9 cellular contexts compared by ENCODE assay signal in the genomic region with DNA sequence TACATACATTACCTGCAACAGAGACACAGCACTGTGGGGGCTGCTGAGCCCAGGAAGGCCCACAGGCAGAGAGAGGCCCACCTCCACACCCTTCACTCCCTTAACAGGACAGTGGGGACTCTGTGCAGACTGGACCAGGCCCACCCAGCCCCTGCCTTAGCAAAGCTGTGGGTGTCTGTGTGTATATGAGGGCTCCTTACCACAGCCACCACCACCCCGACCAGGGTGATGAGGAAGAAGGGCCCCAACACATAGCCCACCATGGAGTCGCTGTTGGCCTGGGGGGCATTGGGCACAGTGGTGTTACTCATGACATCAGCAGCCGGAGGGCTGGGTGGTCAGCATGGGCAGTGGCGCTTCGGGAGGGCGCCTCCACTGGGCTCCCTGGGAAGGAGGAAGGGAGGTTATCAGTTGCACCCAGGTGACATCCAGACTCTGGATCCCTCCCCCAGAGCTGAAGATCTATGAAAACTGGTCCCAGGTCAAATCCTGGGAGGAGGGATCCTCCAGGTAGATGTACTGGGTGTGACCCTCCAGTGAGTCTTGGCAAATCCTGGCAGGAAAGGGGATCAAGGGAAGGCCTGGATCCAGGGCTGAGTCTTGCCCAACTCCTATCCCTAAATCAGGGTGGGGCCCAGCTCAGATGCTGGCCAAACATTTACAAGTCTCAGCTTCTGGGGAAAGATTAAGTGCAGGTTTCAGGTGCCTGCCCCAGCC. TPM values are rescaled to one million over a fixed set of nuclear protein-coding genes. Genes with fewer than 3 reads are reported as not detected.
A peak's percentile ranks its signal among the peaks of the same experiment; 100 is the strongest.
DNase-seq lines count a peak whose midpoint lies in the region; ATAC-seq and TF ChIP-seq lines count a peak whose summit lies in the region.
"Had no signal": no experiment of that assay in that cellular context is flagged by ENCODE, and none has a peak within 500 bp of the region (broad histone marks: within the 10 kb centered on the region; RNA-seq: fewer than 3 reads in every experiment).

No MANE protein-coding gene starts in this region.

- H3K9me3 Mint-ChIP-seq in activated T-cell treated with anti-CD3 and anti-CD28 coated beads, Interleukin-2, amount 50 U/mL, for 24 hours: no peaks in the 10 kb centered on the region
- no peaks in the 10 kb centered on the region for H3K9me3 Mint-ChIP-seq in activated CD8-positive, alpha-beta T cell treated with anti-CD3 and anti-CD28 coated beads, Interleukin-2, amount 10 ng/mL, durations not matched to agents 7 days and 5 days (ENCODE audit: insufficient read depth)
- H3K9me3 Mint-ChIP-seq in immature natural killer cell: no peaks in the 10 kb centered on the region

- peaks cover 50% of the 10 kb centered on the region for H3K36me3 Mint-ChIP-seq in activated T-cell treated with anti-CD3 and anti-CD28 coated beads, Interleukin-2, amount 50 U/mL, for 24 hours (ENCODE audit: low read depth)
- peaks cover 31% of the 10 kb centered on the region for H3K36me3 Mint-ChIP-seq in activated CD8-positive, alpha-beta T cell treated with anti-CD3 and anti-CD28 coated beads, Interleukin-2, amount 10 ng/mL, durations not matched to agents 7 days and 5 days (ENCODE audit: low read depth)
- H3K36me3 Mint-ChIP-seq in immature natural killer cell: peaks cover 0 to 3% (median 0%) of the 10 kb centered on the region in 3 donors

- TF ChIP-seq CTCF in thoracic aorta (IDR thresholded peaks at IDR 0.05): no peak

- H3K4me1 ChIP-seq in thoracic aorta (ENCODE audit: control insufficient read depth in 1 of 2, low read depth in 2 of 2): peaks cover 24 to 30% of the 10 kb centered on the region in 2 donors

- H3K36me3 ChIP-seq in thoracic aorta: no peaks in the 10 kb centered on the region

- CTCF ChIA-PET in activated CD8-positive, alpha-beta T cell treated with anti-CD3 and anti-CD28 coated beads, Interleukin-2, amount 10 ng/mL, durations not matched to agents 7 days and 5 days (lab: Charles Lee): interaction anchor here (0.7 to 5.9 kb wide), 13 partner anchors 11 to 361 kb away, joined by 3 to 176 read pairs (median 5); a partner anchor contains a TSS

- H3K27me3 ChIP-seq in thoracic aorta (replicated peaks; ENCODE audit: insufficient read depth): no peaks in the 10 kb centered on the region

- H3K27ac Mint-ChIP-seq in activated T-cell treated with anti-CD3 and anti-CD28 coated beads, Interleukin-2, amount 50 U/mL, for 24 hours: peak overlapping the region; percentile 95
- H3K27ac Mint-ChIP-seq in activated CD8-positive, alpha-beta T cell treated with anti-CD3 and anti-CD28 coated beads, Interleukin-2, amount 10 ng/mL, durations not matched to agents 7 days and 5 days: peak overlapping the region; percentile 92
- H3K27ac Mint-ChIP-seq in immature natural killer cell: peak overlapping the region; percentile 92 to 98 (median 96)

- DNase-seq in activated T-cell treated with anti-CD3 and anti-CD28 coated beads, Interleukin-2, amount 50 U/mL, for 24 hours: peak; percentile 47
- DNase-seq in activated T-cell treated with anti-CD3 and anti-CD28 coated beads, Interleukin-2, amount 50 U/mL, for 1 hour: no peak
- no peak for DNase-seq in activated CD8-positive, alpha-beta T cell treated with anti-CD3 and anti-CD28 coated beads, Interleukin-2, amount 10 ng/mL, durations not matched to agents 7 days and 5 days
- DNase-seq in immature natural killer cell (no peak), thoracic aorta (ENCODE audit: low spot score) (no peak), KG1 (lab: John Stamatoyannopoulos, UW) (no peak), SW480 (ENCODE audit: low spot score) (no peak)
- DNase-seq: NCI-H2029 had no signal

- POLR2A ChIA-PET in activated CD8-positive, alpha-beta T cell treated with anti-CD3 and anti-CD28 coated beads, Interleukin-2, amount 10 ng/mL, durations not matched to agents 7 days and 5 days (lab: Charles Lee): interaction anchor here (1.2 to 2.5 kb wide), 4 partner anchors 11 to 167 kb away, joined by 8 to 23 read pairs (median 14); a partner anchor contains a TSS

- H3K27ac ChIP-seq in thoracic aorta: peak overlapping the region; percentile 69 to 85

- peak overlapping the region; percentile 90 for H3K4me3 Mint-ChIP-seq in activated T-cell treated with anti-CD3 and anti-CD28 coated beads, Interleukin-2, amount 50 U/mL, for 24 hours
- H3K4me3 Mint-ChIP-seq in activated CD8-positive, alpha-beta T cell treated with anti-CD3 and anti-CD28 coated beads, Interleukin-2, amount 10 ng/mL, durations not matched to agents 7 days and 5 days: peak overlapping the region; percentile 96
- peak overlapping the region; percentile 91 to 96 (median 94) for H3K4me3 Mint-ChIP-seq in immature natural killer cell

- no peaks in the 10 kb centered on the region for H3K9me3 ChIP-seq in thoracic aorta

- peak overlapping the region; percentile 99 for H3K4me3 ChIP-seq in thoracic aorta

- H3K27me3 Mint-ChIP-seq in activated T-cell treated with anti-CD3 and anti-CD28 coated beads, Interleukin-2, amount 50 U/mL, for 24 hours: no peaks in the 10 kb centered on the region
- peaks cover 7% of the 10 kb centered on the region for H3K27me3 Mint-ChIP-seq in activated CD8-positive, alpha-beta T cell treated with anti-CD3 and anti-CD28 coated beads, Interleukin-2, amount 10 ng/mL, durations not matched to agents 7 days and 5 days (ENCODE audit: low read depth)
- peaks cover 2 to 8% (median 2%) of the 10 kb centered on the region in 3 donors for H3K27me3 Mint-ChIP-seq in immature natural killer cell (ENCODE audit: low read depth in 3 of 3)

- no peak for ATAC-seq in activated CD8-positive, alpha-beta T cell treated with anti-CD3 and anti-CD28 coated beads, Interleukin-2, amount 10 ng/mL, durations not matched to agents 7 days and 5 days
- ATAC-seq in thoracic aorta (ENCODE audit: insufficient number of reproducible peaks, low FRiP score, low read depth): no peak
- no peak for ATAC-seq in GM21360 (IDR thresholded peaks at IDR 0.05; ENCODE audit: unreplicated experiment)

- H3K4me1 Mint-ChIP-seq in activated T-cell treated with anti-CD3 and anti-CD28 coated beads, Interleukin-2, amount 50 U/mL, for 24 hours (ENCODE audit: low read depth): peaks cover 66% of the 10 kb centered on the region
- H3K4me1 Mint-ChIP-seq in activated CD8-positive, alpha-beta T cell treated with anti-CD3 and anti-CD28 coated beads, Interleukin-2, amount 10 ng/mL, durations not matched to agents 7 days and 5 days (ENCODE audit: low read depth): peaks cover 62% of the 10 kb centered on the region
- H3K4me1 Mint-ChIP-seq in immature natural killer cell: peaks cover 18 to 30% of the 10 kb centered on the region in 2 donors

RNA-seq across cellular contexts. Expression of a gene that starts 1.2 kb away (rescaled TPM):
- 10 to 100 TPM; 21.3 to 26.7 TPM for total RNA-seq in activated CD8-positive, alpha-beta T cell treated with anti-CD3 and anti-CD28 coated beads, Interleukin-2, amount 10 ng/mL, durations not matched to agents 7 days and 5 days
- polyA plus RNA-seq in immature natural killer cell: 100 to 1,000 TPM in 1 of 3 donors, 10 to 100 TPM in 2; 86.1 to 101 (median 89.1) TPM
- 10 to 100 TPM in 1 of 2 donors, 1 to 10 TPM in 1; 7.1 to 41.3 TPM for total RNA-seq in thoracic aorta

RNA-seq across cellular contexts. Expression of a gene that starts 11.0 kb away (rescaled TPM):
- 100 to 1,000 TPM; 300 to 308 TPM for total RNA-seq in activated CD8-positive, alpha-beta T cell treated with anti-CD3 and anti-CD28 coated beads, Interleukin-2, amount 10 ng/mL, durations not matched to agents 7 days and 5 days
- 10 to 100 TPM in 2 of 3 donors, 1 to 10 TPM in 1; 9.8 to 22.1 (median 19.6) TPM for polyA plus RNA-seq in immature natural killer cell
- total RNA-seq in thoracic aorta: 10 to 100 TPM; 20.7 to 28.0 TPM

Comparison
In these comparisons a context has a peak if more than half of its experiments do, and no peak if none do; other contexts are left out.
1. RNA of a gene that starts 11.0 kb away (total RNA-seq): 300 to 308 TPM in activated CD8-positive, alpha-beta T cell treated with anti-CD3 and anti-CD28 coated beads, Interleukin-2, amount 10 ng/mL, durations not matched to agents 7 days and 5 days; 20.7 to 28.0 TPM in thoracic aorta; every median in the first group is over 10 times any median in the second.
2. Peak in every context shown above with its lines, with median percentiles within 50 percentile points of each other: H3K27ac Mint-ChIP-seq and H3K4me3 Mint-ChIP-seq.